Comparison of ENCODE assay signal across 9 cellular contexts in genomic region chr19:41869374-41869955, GRCh38. TPM values are rescaled to one million over a fixed set of nuclear protein-coding genes. Genes with fewer than 3 reads are reported as not detected.
DNase-seq lines count a peak whose midpoint lies in the region; ATAC-seq and TF ChIP-seq lines count a peak whose summit lies in the region.
"Had no signal": no experiment of that assay in that cellular context is flagged by ENCODE, and none has a peak within 500 bp of the region (broad histone marks: within the 10 kb centered on the region; RNA-seq: fewer than 3 reads in every experiment).

No MANE protein-coding gene starts in this region.

- peaks cover 28 to 82% (median 55%) of the 10 kb centered on the region in 4 donors for H3K36me3 ChIP-seq in upper lobe of left lung

- peak overlapping the region; percentile 90 to 91 for H3K27ac Mint-ChIP-seq in activated naive CD4-positive, alpha-beta T cell treated with anti-CD3 and anti-CD28 coated beads, Interleukin-2, amount 50 U/mL, for 72 hours

- no peaks in the 10 kb centered on the region for H3K27me3 ChIP-seq in upper lobe of left lung

- TF ChIP-seq POLR2A in upper lobe of left lung (IDR thresholded peaks at IDR 0.05): no peak

- H3K9me3 ChIP-seq in upper lobe of left lung: no peaks in the 10 kb centered on the region

- 79 to 86% methylated on average over 11 to 13 of the region's 13 CpGs for whole genome bisulfite sequencing in upper lobe of left lung, 2 donors

- peaks cover 18 to 54% of the 10 kb centered on the region in 2 donors for H3K36me3 Mint-ChIP-seq in activated naive CD4-positive, alpha-beta T cell treated with anti-CD3 and anti-CD28 coated beads, Interleukin-2, amount 50 U/mL, for 72 hours

- intact Hi-C loops in left ventricle myocardium superior (cut with micrococcal nuclease) (no loop called here), cardiac septum (cut with DNase I) (no loop called here)

- DNase-seq in left ventricle myocardium superior: peak; percentile 21
- no peak for DNase-seq in cardiac septum (ENCODE audit: low spot score)
- DNase-seq in activated naive CD4-positive, alpha-beta T cell treated with anti-CD3 and anti-CD28 coated beads, Interleukin-2, amount 50 U/mL, for 72 hours (ENCODE audit: low spot score in 2 of 2): no peak
- no peak for DNase-seq in upper lobe of left lung
- DNase-seq in A172 (ENCODE audit: low spot score): no peak
- DNase-seq in stimulated activated CD4-positive, alpha-beta T cell treated with anti-CD3 and anti-CD28 coated beads, Interleukin-1b, Interleukin-23, amount 100 ng/mL, for 48 hours: no peak
- DNase-seq: EL, NCI-H510A treated with DMSO at 0.1 percent for 48 hours had no signal

- no peak for TF ChIP-seq CTCF in upper lobe of left lung (IDR thresholded peaks at IDR 0.05)

- no peaks in the 10 kb centered on the region for H3K9me3 Mint-ChIP-seq in activated naive CD4-positive, alpha-beta T cell treated with anti-CD3 and anti-CD28 coated beads, Interleukin-2, amount 50 U/mL, for 72 hours

- H3K4me3 ChIP-seq in upper lobe of left lung: no peak overlapping the region
- H3K4me3 ChIP-seq: coronary artery had no signal

- H3K27ac ChIP-seq in upper lobe of left lung: peak overlapping the region in 3 of 4 donors; percentile 35 to 48 (median 47)
- H3K27ac ChIP-seq: coronary artery had no signal

- peaks cover 45 to 71% (median 55%) of the 10 kb centered on the region in 4 donors for H3K4me1 ChIP-seq in upper lobe of left lung

- ATAC-seq in left ventricle myocardium superior (no peak), upper lobe of left lung (ENCODE audit: low FRiP score in 2 of 2) (no peak)
- ATAC-seq in activated naive CD4-positive, alpha-beta T cell treated with anti-CD3 and anti-CD28 coated beads, Interleukin-2, amount 50 U/mL, for 72 hours: no peak

- TF ChIP-seq EP300 in upper lobe of left lung (IDR thresholded peaks at IDR 0.05): no peak

RNA-seq across cellular contexts. Expression of gene CD79A, which starts 7.6 kb away (rescaled TPM):
- total RNA-seq in left ventricle myocardium superior (not detected), cardiac septum (not detected), upper lobe of left lung (1 to 10 TPM in 4 of 6 donors, under 1 TPM in 1, not detected in 1; 0.76 to 4.7 (median 4.1) TPM)
- 1 to 10 TPM; 3.3 to 7.0 TPM for total RNA-seq in activated naive CD4-positive, alpha-beta T cell treated with anti-CD3 and anti-CD28 coated beads, Interleukin-2, amount 50 U/mL, for 72 hours
- not detected in 2 replicates for total RNA-seq in A172 (2014; rRNA removed; shearing (Covaris generic))

RNA-seq across cellular contexts. Expression of gene RPS19, which starts 9.4 kb away (rescaled TPM):
- 559 TPM for total RNA-seq in left ventricle myocardium superior
- total RNA-seq in cardiac septum: 548 TPM
- total RNA-seq in activated naive CD4-positive, alpha-beta T cell treated with anti-CD3 and anti-CD28 coated beads, Interleukin-2, amount 50 U/mL, for 72 hours: 1,000 to 10,000 TPM; 3,521 to 4,779 TPM
- 1,000 to 10,000 TPM in 5 of 6 donors, 100 to 1,000 TPM in 1; 677 to 2,013 (median 1,382) TPM for total RNA-seq in upper lobe of left lung
- total RNA-seq in A172 (2014; rRNA removed; shearing (Covaris generic)): 1,133 and 1,859 TPM in 2 replicates

RNA-seq across cellular contexts. Expression of gene ARHGEF1, which starts 13.5 kb away (rescaled TPM):
- total RNA-seq in left ventricle myocardium superior (26.9 TPM), cardiac septum (37.9 TPM), upper lobe of left lung (100 to 1,000 TPM; 115 to 731 (median 233) TPM)
- 100 to 1,000 TPM; 361 to 383 TPM for total RNA-seq in activated naive CD4-positive, alpha-beta T cell treated with anti-CD3 and anti-CD28 coated beads, Interleukin-2, amount 50 U/mL, for 72 hours
- 72.5 and 108 TPM in 2 replicates for total RNA-seq in A172 (2014; rRNA removed; shearing (Covaris generic))

RNA-seq across cellular contexts. Expression of gene DMRTC2, which starts 24.6 kb away (rescaled TPM):
- not detected for total RNA-seq in left ventricle myocardium superior
- total RNA-seq in cardiac septum: not detected
- not detected for total RNA-seq in activated naive CD4-positive, alpha-beta T cell treated with anti-CD3 and anti-CD28 coated beads, Interleukin-2, amount 50 U/mL, for 72 hours
- total RNA-seq in upper lobe of left lung: not detected
- total RNA-seq in A172 (2014; rRNA removed; shearing (Covaris generic)): not detected in 2 replicates

RNA-seq across cellular contexts. Expression of gene LYPD4, which starts 25.0 kb away (rescaled TPM):
- total RNA-seq in left ventricle myocardium superior: not detected
- not detected for total RNA-seq in cardiac septum
- total RNA-seq in activated naive CD4-positive, alpha-beta T cell treated with anti-CD3 and anti-CD28 coated beads, Interleukin-2, amount 50 U/mL, for 72 hours: not detected
- total RNA-seq in upper lobe of left lung: not detected
- not detected in 2 replicates for total RNA-seq in A172 (2014; rRNA removed; shearing (Covaris generic))
